1 cellular context compared by ENCODE assay signal in the genomic region with DNA sequence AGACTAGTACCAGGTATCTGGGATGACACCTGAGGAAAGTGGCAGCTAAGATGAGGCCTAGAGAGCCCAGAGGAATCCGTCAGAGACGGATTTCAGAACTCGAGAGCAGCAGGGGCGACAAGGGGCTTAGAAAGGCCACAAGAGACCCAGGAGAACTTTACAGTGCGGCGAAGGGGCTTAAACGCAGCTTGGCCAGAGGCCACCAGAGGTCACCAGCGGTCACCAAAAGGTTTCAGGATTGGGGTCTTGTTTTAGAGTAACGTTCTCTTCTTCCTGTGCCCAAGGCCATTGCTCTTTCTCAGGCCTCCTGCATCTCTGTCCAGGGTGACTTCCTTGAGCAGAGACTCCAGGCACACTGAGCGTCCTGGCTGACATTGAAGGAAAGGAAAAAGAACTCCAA.
TF ChIP-seq lines count a peak whose summit lies in the region.

No MANE protein-coding gene starts in this region.

TF ChIP-seq in HepG2, 621 proteins besides CTCF, POLR2A, EP300 and RAD21:
- 0 out of 2 replicates have a peak, but pooled peaks have one; percentile 30 for TF ChIP-seq GABPB1 (CRISPR knock-in tag; IDR thresholded peaks at IDR 0.05)
- 0 out of 2 replicates have a peak, but pooled peaks have one; percentile 43 for TF ChIP-seq KDM2A (CRISPR knock-in tag; IDR thresholded peaks at IDR 0.05; ENCODE audit: borderline replicate concordance, low read depth)
- peak; percentile 80 for TF ChIP-seq STAG1 (CRISPR knock-in tag; IDR thresholded peaks at IDR 0.05)
- no peak for TF ChIP-seq ZNF569 (CRISPR knock-in tag; IDR thresholded peaks at IDR 0.05; ENCODE audit: borderline replicate concordance)
- 0 out of 2 replicates have a peak, but pooled peaks have one; percentile 24 for TF ChIP-seq ZNF547 (CRISPR knock-in tag; IDR thresholded peaks at IDR 0.05)
- TF ChIP-seq FOSL2 (CRISPR knock-in tag; IDR thresholded peaks at IDR 0.05) = no peak
- TF ChIP-seq, protein P1, sequence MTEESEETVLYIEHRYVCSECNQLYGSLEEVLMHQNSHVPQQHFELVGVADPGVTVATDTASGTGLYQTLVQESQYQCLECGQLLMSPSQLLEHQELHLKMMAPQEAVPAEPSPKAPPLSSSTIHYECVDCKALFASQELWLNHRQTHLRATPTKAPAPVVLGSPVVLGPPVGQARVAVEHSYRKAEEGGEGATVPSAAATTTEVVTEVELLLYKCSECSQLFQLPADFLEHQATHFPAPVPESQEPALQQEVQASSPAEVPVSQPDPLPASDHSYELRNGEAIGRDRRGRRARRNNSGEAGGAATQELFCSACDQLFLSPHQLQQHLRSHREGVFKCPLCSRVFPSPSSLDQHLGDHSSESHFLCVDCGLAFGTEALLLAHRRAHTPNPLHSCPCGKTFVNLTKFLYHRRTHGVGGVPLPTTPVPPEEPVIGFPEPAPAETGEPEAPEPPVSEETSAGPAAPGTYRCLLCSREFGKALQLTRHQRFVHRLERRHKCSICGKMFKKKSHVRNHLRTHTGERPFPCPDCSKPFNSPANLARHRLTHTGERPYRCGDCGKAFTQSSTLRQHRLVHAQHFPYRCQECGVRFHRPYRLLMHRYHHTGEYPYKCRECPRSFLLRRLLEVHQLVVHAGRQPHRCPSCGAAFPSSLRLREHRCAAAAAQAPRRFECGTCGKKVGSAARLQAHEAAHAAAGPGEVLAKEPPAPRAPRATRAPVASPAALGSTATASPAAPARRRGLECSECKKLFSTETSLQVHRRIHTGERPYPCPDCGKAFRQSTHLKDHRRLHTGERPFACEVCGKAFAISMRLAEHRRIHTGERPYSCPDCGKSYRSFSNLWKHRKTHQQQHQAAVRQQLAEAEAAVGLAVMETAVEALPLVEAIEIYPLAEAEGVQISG (CRISPR knock-in tag; IDR thresholded peaks at IDR 0.05) = peak; percentile 27; the same call in 1 of the 2 replicates
- TF ChIP-seq SMC3 (IDR thresholded peaks at IDR 0.05; ENCODE audit: low read length) = peak; percentile 85
- no peak for TF ChIP-seq ZNF562 (CRISPR knock-in tag; IDR thresholded peaks at IDR 0.05; ENCODE audit: borderline replicate concordance)
- no peak for TF ChIP-seq ZNF83 (CRISPR knock-in tag; IDR thresholded peaks at IDR 0.05; ENCODE audit: borderline replicate concordance)
- TF ChIP-seq, protein P2, sequence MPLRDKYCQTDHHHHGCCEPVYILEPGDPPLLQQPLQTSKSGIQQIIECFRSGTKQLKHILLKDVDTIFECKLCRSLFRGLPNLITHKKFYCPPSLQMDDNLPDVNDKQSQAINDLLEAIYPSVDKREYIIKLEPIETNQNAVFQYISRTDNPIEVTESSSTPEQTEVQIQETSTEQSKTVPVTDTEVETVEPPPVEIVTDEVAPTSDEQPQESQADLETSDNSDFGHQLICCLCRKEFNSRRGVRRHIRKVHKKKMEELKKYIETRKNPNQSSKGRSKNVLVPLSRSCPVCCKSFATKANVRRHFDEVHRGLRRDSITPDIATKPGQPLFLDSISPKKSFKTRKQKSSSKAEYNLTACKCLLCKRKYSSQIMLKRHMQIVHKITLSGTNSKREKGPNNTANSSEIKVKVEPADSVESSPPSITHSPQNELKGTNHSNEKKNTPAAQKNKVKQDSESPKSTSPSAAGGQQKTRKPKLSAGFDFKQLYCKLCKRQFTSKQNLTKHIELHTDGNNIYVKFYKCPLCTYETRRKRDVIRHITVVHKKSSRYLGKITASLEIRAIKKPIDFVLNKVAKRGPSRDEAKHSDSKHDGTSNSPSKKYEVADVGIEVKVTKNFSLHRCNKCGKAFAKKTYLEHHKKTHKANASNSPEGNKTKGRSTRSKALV (CRISPR knock-in tag; IDR thresholded peaks at IDR 0.05) = no peak
- TF ChIP-seq, protein P3, sequence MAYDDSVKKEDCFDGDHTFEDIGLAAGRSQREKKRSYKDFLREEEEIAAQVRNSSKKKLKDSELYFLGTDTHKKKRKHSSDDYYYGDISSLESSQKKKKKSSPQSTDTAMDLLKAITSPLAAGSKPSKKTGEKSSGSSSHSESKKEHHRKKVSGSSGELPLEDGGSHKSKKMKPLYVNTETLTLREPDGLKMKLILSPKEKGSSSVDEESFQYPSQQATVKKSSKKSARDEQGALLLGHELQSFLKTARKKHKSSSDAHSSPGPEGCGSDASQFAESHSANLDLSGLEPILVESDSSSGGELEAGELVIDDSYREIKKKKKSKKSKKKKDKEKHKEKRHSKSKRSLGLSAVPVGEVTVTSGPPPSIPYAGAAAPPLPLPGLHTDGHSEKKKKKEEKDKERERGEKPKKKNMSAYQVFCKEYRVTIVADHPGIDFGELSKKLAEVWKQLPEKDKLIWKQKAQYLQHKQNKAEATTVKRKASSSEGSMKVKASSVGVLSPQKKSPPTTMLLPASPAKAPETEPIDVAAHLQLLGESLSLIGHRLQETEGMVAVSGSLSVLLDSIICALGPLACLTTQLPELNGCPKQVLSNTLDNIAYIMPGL (CRISPR knock-in tag; IDR thresholded peaks at IDR 0.05; ENCODE audit: borderline replicate concordance in 1 of 2, low read depth in 1 of 2) = 0 out of 4 replicates have a peak, but pooled peaks have one; percentile 35 to 49
- TF ChIP-seq IRF2 (CRISPR knock-in tag; IDR thresholded peaks at IDR 0.05) = peak; percentile 45; the same call in 1 of the 2 replicates
- TF ChIP-seq MIER2 (CRISPR knock-in tag; IDR thresholded peaks at IDR 0.05) = 0 out of 2 replicates have a peak, but pooled peaks have one; percentile 26
- TF ChIP-seq, protein P4, sequence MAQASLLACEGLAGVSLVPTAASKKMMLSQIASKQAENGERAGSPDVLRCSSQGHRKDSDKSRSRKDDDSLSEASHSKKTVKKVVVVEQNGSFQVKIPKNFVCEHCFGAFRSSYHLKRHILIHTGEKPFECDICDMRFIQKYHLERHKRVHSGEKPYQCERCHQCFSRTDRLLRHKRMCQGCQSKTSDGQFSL (CRISPR knock-in tag; IDR thresholded peaks at IDR 0.05) = no peak
- peak; percentile 27 for TF ChIP-seq SALL1 (CRISPR knock-in tag; IDR thresholded peaks at IDR 0.05)
- 0 out of 2 replicates have a peak, but pooled peaks have one; percentile 42 for TF ChIP-seq ZBTB38 (CRISPR knock-in tag; IDR thresholded peaks at IDR 0.05)
- TF ChIP-seq, protein P5, sequence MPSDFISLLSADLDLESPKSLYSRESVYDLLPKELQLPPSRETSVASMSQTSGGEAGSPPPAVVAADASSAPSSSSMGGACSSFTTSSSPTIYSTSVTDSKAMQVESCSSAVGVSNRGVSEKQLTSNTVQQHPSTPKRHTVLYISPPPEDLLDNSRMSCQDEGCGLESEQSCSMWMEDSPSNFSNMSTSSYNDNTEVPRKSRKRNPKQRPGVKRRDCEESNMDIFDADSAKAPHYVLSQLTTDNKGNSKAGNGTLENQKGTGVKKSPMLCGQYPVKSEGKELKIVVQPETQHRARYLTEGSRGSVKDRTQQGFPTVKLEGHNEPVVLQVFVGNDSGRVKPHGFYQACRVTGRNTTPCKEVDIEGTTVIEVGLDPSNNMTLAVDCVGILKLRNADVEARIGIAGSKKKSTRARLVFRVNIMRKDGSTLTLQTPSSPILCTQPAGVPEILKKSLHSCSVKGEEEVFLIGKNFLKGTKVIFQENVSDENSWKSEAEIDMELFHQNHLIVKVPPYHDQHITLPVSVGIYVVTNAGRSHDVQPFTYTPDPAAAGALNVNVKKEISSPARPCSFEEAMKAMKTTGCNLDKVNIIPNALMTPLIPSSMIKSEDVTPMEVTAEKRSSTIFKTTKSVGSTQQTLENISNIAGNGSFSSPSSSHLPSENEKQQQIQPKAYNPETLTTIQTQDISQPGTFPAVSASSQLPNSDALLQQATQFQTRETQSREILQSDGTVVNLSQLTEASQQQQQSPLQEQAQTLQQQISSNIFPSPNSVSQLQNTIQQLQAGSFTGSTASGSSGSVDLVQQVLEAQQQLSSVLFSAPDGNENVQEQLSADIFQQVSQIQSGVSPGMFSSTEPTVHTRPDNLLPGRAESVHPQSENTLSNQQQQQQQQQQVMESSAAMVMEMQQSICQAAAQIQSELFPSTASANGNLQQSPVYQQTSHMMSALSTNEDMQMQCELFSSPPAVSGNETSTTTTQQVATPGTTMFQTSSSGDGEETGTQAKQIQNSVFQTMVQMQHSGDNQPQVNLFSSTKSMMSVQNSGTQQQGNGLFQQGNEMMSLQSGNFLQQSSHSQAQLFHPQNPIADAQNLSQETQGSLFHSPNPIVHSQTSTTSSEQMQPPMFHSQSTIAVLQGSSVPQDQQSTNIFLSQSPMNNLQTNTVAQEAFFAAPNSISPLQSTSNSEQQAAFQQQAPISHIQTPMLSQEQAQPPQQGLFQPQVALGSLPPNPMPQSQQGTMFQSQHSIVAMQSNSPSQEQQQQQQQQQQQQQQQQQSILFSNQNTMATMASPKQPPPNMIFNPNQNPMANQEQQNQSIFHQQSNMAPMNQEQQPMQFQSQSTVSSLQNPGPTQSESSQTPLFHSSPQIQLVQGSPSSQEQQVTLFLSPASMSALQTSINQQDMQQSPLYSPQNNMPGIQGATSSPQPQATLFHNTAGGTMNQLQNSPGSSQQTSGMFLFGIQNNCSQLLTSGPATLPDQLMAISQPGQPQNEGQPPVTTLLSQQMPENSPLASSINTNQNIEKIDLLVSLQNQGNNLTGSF (CRISPR knock-in tag; IDR thresholded peaks at IDR 0.05) = no peak
- TF ChIP-seq SAP130 (CRISPR knock-in tag; IDR thresholded peaks at IDR 0.05; ENCODE audit: low read depth) = peak; percentile 53
- TF ChIP-seq, protein P6, sequence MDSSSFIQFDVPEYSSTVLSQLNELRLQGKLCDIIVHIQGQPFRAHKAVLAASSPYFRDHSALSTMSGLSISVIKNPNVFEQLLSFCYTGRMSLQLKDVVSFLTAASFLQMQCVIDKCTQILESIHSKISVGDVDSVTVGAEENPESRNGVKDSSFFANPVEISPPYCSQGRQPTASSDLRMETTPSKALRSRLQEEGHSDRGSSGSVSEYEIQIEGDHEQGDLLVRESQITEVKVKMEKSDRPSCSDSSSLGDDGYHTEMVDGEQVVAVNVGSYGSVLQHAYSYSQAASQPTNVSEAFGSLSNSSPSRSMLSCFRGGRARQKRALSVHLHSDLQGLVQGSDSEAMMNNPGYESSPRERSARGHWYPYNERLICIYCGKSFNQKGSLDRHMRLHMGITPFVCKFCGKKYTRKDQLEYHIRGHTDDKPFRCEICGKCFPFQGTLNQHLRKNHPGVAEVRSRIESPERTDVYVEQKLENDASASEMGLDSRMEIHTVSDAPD (CRISPR knock-in tag; IDR thresholded peaks at IDR 0.05) = no peak
- 0 out of 2 replicates have a peak, but pooled peaks have one; percentile 37 for TF ChIP-seq TOE1 (CRISPR knock-in tag; IDR thresholded peaks at IDR 0.05)
- peak; percentile 75 for TF ChIP-seq THAP11 (CRISPR knock-in tag; IDR thresholded peaks at IDR 0.05)
- TF ChIP-seq, protein P7, sequence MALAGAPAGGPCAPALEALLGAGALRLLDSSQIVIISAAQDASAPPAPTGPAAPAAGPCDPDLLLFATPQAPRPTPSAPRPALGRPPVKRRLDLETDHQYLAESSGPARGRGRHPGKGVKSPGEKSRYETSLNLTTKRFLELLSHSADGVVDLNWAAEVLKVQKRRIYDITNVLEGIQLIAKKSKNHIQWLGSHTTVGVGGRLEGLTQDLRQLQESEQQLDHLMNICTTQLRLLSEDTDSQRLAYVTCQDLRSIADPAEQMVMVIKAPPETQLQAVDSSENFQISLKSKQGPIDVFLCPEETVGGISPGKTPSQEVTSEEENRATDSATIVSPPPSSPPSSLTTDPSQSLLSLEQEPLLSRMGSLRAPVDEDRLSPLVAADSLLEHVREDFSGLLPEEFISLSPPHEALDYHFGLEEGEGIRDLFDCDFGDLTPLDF (CRISPR knock-in tag; IDR thresholded peaks at IDR 0.05) = no peak
- TF ChIP-seq XRCC5 (optimal IDR thresholded peaks at IDR 0.05; ENCODE audit: low read length) = peak; percentile 44
- TF ChIP-seq FOXM1 (CRISPR knock-in tag; IDR thresholded peaks at IDR 0.05) = no peak
- no peak for TF ChIP-seq GABPA (IDR thresholded peaks at IDR 0.05; ENCODE audit: low read depth, low read length)
- peak; percentile 57 for TF ChIP-seq GABPA (CRISPR knock-in tag; IDR thresholded peaks at IDR 0.05; ENCODE audit: low read depth)
- TF ChIP-seq, protein P8, sequence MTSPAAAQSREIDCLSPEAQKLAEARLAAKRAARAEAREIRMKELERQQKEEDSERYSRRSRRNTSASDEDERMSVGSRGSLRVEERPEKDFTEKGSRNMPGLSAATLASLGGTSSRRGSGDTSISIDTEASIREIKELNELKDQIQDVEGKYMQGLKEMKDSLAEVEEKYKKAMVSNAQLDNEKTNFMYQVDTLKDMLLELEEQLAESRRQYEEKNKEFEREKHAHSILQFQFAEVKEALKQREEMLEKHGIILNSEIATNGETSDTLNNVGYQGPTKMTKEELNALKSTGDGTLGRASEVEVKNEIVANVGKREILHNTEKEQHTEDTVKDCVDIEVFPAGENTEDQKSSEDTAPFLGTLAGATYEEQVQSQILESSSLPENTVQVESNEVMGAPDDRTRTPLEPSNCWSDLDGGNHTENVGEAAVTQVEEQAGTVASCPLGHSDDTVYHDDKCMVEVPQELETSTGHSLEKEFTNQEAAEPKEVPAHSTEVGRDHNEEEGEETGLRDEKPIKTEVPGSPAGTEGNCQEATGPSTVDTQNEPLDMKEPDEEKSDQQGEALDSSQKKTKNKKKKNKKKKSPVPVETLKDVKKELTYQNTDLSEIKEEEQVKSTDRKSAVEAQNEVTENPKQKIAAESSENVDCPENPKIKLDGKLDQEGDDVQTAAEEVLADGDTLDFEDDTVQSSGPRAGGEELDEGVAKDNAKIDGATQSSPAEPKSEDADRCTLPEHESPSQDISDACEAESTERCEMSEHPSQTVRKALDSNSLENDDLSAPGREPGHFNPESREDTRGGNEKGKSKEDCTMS (CRISPR knock-in tag; conservative IDR thresholded peaks at IDR 0.05) = no peak
- 0 out of 2 replicates have a peak, but pooled peaks have one; percentile 17 for TF ChIP-seq MIXL1 (CRISPR knock-in tag; IDR thresholded peaks at IDR 0.05)
- TF ChIP-seq NFYB (CRISPR knock-in tag; IDR thresholded peaks at IDR 0.05) = no peak
- no peak for TF ChIP-seq ZNF768 (CRISPR knock-in tag; IDR thresholded peaks at IDR 0.05)
